Comparison of ENCODE assay signal across 11 cellular contexts in the genomic region with DNA sequence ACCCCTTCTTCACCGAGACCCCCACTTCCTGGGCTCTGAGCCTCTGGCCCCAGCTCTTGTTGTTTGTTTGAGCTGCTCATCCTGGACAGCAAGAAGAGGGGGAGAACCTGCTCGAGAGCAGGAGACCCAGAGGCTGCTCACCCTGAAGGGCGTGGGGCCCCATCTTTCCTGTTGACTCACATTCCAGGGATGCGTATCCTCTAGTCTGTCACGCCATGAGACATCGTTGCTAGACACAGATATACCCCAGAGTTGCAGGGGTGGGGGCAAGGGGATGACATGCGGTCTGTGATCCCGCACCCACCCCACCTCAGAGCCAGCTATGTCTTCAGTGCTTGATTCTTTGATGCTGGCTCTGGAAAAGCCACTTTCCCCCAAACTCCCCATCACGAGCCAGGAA. TPM values are rescaled to one million over a fixed set of nuclear protein-coding genes. Genes with fewer than 3 reads are reported as not detected.
DNase-seq lines count a peak whose midpoint lies in the region; ATAC-seq and TF ChIP-seq lines count a peak whose summit lies in the region.
"Had no signal": no experiment of that assay in that cellular context is flagged by ENCODE, and none has a peak within 500 bp of the region (broad histone marks: within the 10 kb centered on the region; RNA-seq: fewer than 3 reads in every experiment).

No MANE protein-coding gene starts in this region.

- WGBS in esophagus squamous epithelium, 2 donors = 63 to 74% methylated on average over 7 to 9 of the region's 9 CpGs
- WGBS in sigmoid colon, 2 donors = 77 to 81% methylated on average over 9 of the region's 9 CpGs

- intact Hi-C loops in esophagus squamous epithelium (cut with DNase I) (no loop called here), sigmoid colon (cut with DNase I) (loop anchor here (5.0 to 10.0 kb wide), 2 partner anchors 70 to 127 kb away; no protein-coding TSS in a partner anchor)

- no peak overlapping the region for H3K4me2 ChIP-seq in MM.1S (ENCODE audit: low read depth, low read length)

- H3K27me3 ChIP-seq in SJSA1 (replicated peaks) = no peaks in the 10 kb centered on the region
- no peaks in the 10 kb centered on the region for H3K27me3 ChIP-seq in esophagus squamous epithelium
- H3K27me3 ChIP-seq in sigmoid colon = no peaks in the 10 kb centered on the region
- H3K27me3 ChIP-seq in MM.1S (replicated peaks; ENCODE audit: insufficient read depth, low read length) = 0 out of 2 replicates have a peak, but pooled peaks cover 2% of the 10 kb centered on the region

- H3K4me3 ChIP-seq in SJSA1 = no peak overlapping the region
- no peak overlapping the region for H3K4me3 ChIP-seq in esophagus squamous epithelium
- H3K4me3 ChIP-seq in sigmoid colon = no peak overlapping the region
- no peak overlapping the region for H3K4me3 ChIP-seq in MM.1S (ENCODE audit: low read length)

- DNase-seq in ELR (ENCODE audit: low read depth) (peak; percentile 98), SJSA1 (ENCODE audit: low read depth in 1 of 2, low spot score in 2 of 2) (peak; percentile 73 to 89), esophagus squamous epithelium (lab: John Stamatoyannopoulos, UW) (no peak), sigmoid colon (peak; percentile 68), NCI-H1436 (lab: John Stamatoyannopoulos, UW) (no peak), MM.1S (no peak)
- no peak for DNase-seq in activated CD4-positive, alpha-beta T cell treated with anti-CD3 and anti-CD28 coated beads for 4 hours
- DNase-seq: activated CD4-positive, alpha-beta T cell treated with anti-CD3 and anti-CD28 coated beads, Interleukin-2, amount 50 U/mL, for 1 hour; DMS153; NCI-H2081 treated with DMSO at 0.1 percent for 48 hours had no signal

- H3K4me1 ChIP-seq in SJSA1 (replicated peaks) (peaks cover 43% of the 10 kb centered on the region), esophagus squamous epithelium (peaks cover 5 to 68% (median 51%) of the 10 kb centered on the region in 3 donors), sigmoid colon (peaks cover 0 to 57% (median 52%) of the 10 kb centered on the region in 4 donors), MM.1S (ENCODE audit: low read length) (no peaks in the 10 kb centered on the region)

- no peak for TF ChIP-seq POLR2A in esophagus squamous epithelium (IDR thresholded peaks at IDR 0.05)
- no peak for TF ChIP-seq POLR2A in sigmoid colon (IDR thresholded peaks at IDR 0.05)

- H3K9me2 ChIP-seq in MM.1S (replicated peaks; ENCODE audit: insufficient read depth, low read length) = no peaks in the 10 kb centered on the region

- H3K9ac ChIP-seq in MM.1S (ENCODE audit: low read length) = no peak overlapping the region

- no peaks in the 10 kb centered on the region for H3K9me3 ChIP-seq in SJSA1 (replicated peaks)
- no peaks in the 10 kb centered on the region for H3K9me3 ChIP-seq in esophagus squamous epithelium
- H3K9me3 ChIP-seq in sigmoid colon = no peaks in the 10 kb centered on the region
- H3K9me3 ChIP-seq in MM.1S (replicated peaks; ENCODE audit: insufficient read depth, low read length) = no peaks in the 10 kb centered on the region

- H4K20me1 ChIP-seq in MM.1S (ENCODE audit: insufficient read depth, low read length) = no peaks in the 10 kb centered on the region

- no peak overlapping the region for H2AFZ ChIP-seq in MM.1S (ENCODE audit: low read length)

- no peaks in the 10 kb centered on the region for H3F3A ChIP-seq in MM.1S (ENCODE audit: insufficient read depth, low read length)

- H3K27ac ChIP-seq in SJSA1 (peak overlapping the region; percentile 67), esophagus squamous epithelium (peak overlapping the region; percentile 26 to 88 (median 85)), sigmoid colon (peak overlapping the region; percentile 70 to 80 (median 76)), MM.1S (ENCODE audit: low read length) (no peak overlapping the region)

- no peaks in the 10 kb centered on the region for H3K79me2 ChIP-seq in MM.1S (ENCODE audit: low read length)

- no peak for ATAC-seq in GM21786 (IDR thresholded peaks at IDR 0.05; ENCODE audit: unreplicated experiment)

- peaks cover 58% of the 10 kb centered on the region for H3K36me3 ChIP-seq in SJSA1
- H3K36me3 ChIP-seq in esophagus squamous epithelium = peaks cover 18 to 57% (median 34%) of the 10 kb centered on the region in 3 donors
- H3K36me3 ChIP-seq in sigmoid colon = peaks cover 21 to 47% (median 34%) of the 10 kb centered on the region in 4 donors
- no peaks in the 10 kb centered on the region for H3K36me3 ChIP-seq in MM.1S (replicated peaks; ENCODE audit: insufficient read depth, low read length)

- TF ChIP-seq CTCF in esophagus squamous epithelium (IDR thresholded peaks at IDR 0.05) = no peak
- TF ChIP-seq CTCF in sigmoid colon (IDR thresholded peaks at IDR 0.05) = no peak
- no peak for TF ChIP-seq CTCF in MM.1S (IDR thresholded peaks at IDR 0.05; ENCODE audit: low read length)

- TF ChIP-seq EP300 in sigmoid colon (IDR thresholded peaks at IDR 0.05) = no peak

RNA-seq across cellular contexts. Expression of gene TNXB, which starts 5.7 kb away (rescaled TPM):
- total RNA-seq in SJSA1 (2014; rRNA removed; shearing (Covaris generic)) = 0.66 TPM in 1 of 2 replicates, not detected in the other
- total RNA-seq in esophagus squamous epithelium (100 to 1,000 TPM in 1 of 4 donors, 10 to 100 TPM in 3; 10.5 to 102 (median 31.0) TPM), sigmoid colon (100 to 1,000 TPM in 3 of 4 donors, 10 to 100 TPM in 1; 66.0 to 224 (median 116) TPM)
- polyA plus RNA-seq in sigmoid colon = 10 to 100 TPM in 1 of 3 donors, 1 to 10 TPM in 2; 1.4 to 16.4 (median 7.2) TPM

RNA-seq across cellular contexts. Expression of gene ATF6B, which starts 13.2 kb away (rescaled TPM):
- total RNA-seq in SJSA1 (2014; rRNA removed; shearing (Covaris generic)) = 22.8 and 44.0 TPM in 2 replicates
- total RNA-seq in esophagus squamous epithelium = 10 to 100 TPM; 27.3 to 45.4 (median 30.0) TPM
- 10 to 100 TPM; 24.5 to 73.4 (median 24.8) TPM for total RNA-seq in sigmoid colon
- 10 to 100 TPM; 10.9 to 93.6 (median 14.4) TPM for polyA plus RNA-seq in sigmoid colon

RNA-seq across cellular contexts. Expression of gene FKBPL, which starts 15.2 kb away (rescaled TPM):
- total RNA-seq in SJSA1 (2014; rRNA removed; shearing (Covaris generic)) = 5.7 and 10.5 TPM in 2 replicates
- total RNA-seq in esophagus squamous epithelium (10 to 100 TPM in 1 of 4 donors, 1 to 10 TPM in 3; 5.9 to 16.7 (median 6.8) TPM), sigmoid colon (1 to 10 TPM; 2.1 to 5.5 (median 4.2) TPM)
- polyA plus RNA-seq in sigmoid colon = 10 to 100 TPM in 1 of 3 donors, 1 to 10 TPM in 2; 4.9 to 10.4 (median 6.0) TPM

RNA-seq across cellular contexts. Expression of gene PRRT1, which starts 36.9 kb away (rescaled TPM):
- total RNA-seq in SJSA1 (2014; rRNA removed; shearing (Covaris generic)) = not detected in 2 replicates
- under 1 TPM in 3 of 4 donors, not detected in 1; 0.35 to 0.87 (median 0.57) TPM for total RNA-seq in esophagus squamous epithelium
- 1 to 10 TPM; 1.8 to 6.1 (median 3.1) TPM for total RNA-seq in sigmoid colon
- 1 to 10 TPM in 2 of 3 donors, under 1 TPM in 1; 0.46 to 3.3 (median 1.8) TPM for polyA plus RNA-seq in sigmoid colon

RNA-seq across cellular contexts. Expression of gene PPT2, which starts 39.1 kb away (rescaled TPM):
- total RNA-seq in SJSA1 (2014; rRNA removed; shearing (Covaris generic)) = 10.3 and 38.2 TPM in 2 replicates
- total RNA-seq in esophagus squamous epithelium (100 to 1,000 TPM in 1 of 4 donors, 10 to 100 TPM in 3; 17.3 to 133 (median 23.7) TPM), sigmoid colon (100 to 1,000 TPM in 2 of 4 donors, 10 to 100 TPM in 2; 15.5 to 126 (median 62.7) TPM)
- polyA plus RNA-seq in sigmoid colon = 10 to 100 TPM in 1 of 3 donors, 1 to 10 TPM in 2; 3.0 to 13.0 (median 5.4) TPM

Comparison
In these comparisons a context has a peak if more than half of its experiments do, and no peak if none do; other contexts are left out.
1. DNase-seq: peak in ELR (single experiment), SJSA1 (2 of 2) and sigmoid colon (single experiment); none in esophagus squamous epithelium (single experiment), NCI-H1436 (single experiment), MM.1S (single experiment) and activated CD4-positive, alpha-beta T cell treated with anti-CD3 and anti-CD28 coated beads for 4 hours (0 of 2).